ENCODE assay signal across 25 cellular contexts in genomic region chr12:81369175-81369574, GRCh38.
"Had no signal": no experiment of that assay in that cellular context is flagged by ENCODE, and none has a peak within 500 bp of the region (broad histone marks: within the 10 kb centered on the region; RNA-seq: fewer than 3 reads in every experiment).

No MANE protein-coding gene starts in this region.

- DNase-seq: activated CD4-positive, alpha-beta T cell treated with anti-CD3 and anti-CD28 coated beads for 36 hours; activated CD4-positive, alpha-beta T cell treated with anti-CD3 and anti-CD28 coated beads, Interleukin-2, amount 10 ng/mL, durations not matched to agents 7 days and 5 days; activated CD4-positive, alpha-beta T cell treated with anti-CD3 and anti-CD28 coated beads, Interleukin-2, amount 50 U/mL, for 48 hours; activated CD8-positive, alpha-beta T cell treated with anti-CD3 and anti-CD28 coated beads, Interleukin-2, amount 10 ng/mL, durations not matched to agents 7 days and 5 days; activated gamma-delta T cell; activated naive CD4-positive, alpha-beta T cell treated with Interleukin-2 at 50 U/mL for 16 hours; activated naive CD8-positive, alpha-beta T cell treated with anti-CD3 and anti-CD28 coated beads, Interleukin-2, amount 10 ng/mL, durations not matched to agents 7 days and 5 days; activated T-cell treated with anti-CD3 and anti-CD28 coated beads, Interleukin-2, amount 50 U/mL, for 24 hours; body of pancreas; NCI-H1092 treated with DMSO at 0.1 percent for 48 hours; NCI-H1417; NCI-H146; NCI-H187; NCI-H2029 treated with DMSO at 0.1 percent for 48 hours; NCI-H2107; NCI-H2171; NCI-H524 treated with DMSO at 0.1 percent for 48 hours; NK-92 treated with Interleukin-12 subunit alpha and Interleukin-12 subunit beta, amount 100 ng/mL, for 24 hours; PC-3; Peyer's patch; RPMI8226; SHP77 treated with DMSO at 0.1 percent for 48 hours; SK-N-SH had no signal

- H3K27ac ChIP-seq: body of pancreas, breast epithelium, Peyer's patch, SJSA1 had no signal
